In the genomic region with DNA sequence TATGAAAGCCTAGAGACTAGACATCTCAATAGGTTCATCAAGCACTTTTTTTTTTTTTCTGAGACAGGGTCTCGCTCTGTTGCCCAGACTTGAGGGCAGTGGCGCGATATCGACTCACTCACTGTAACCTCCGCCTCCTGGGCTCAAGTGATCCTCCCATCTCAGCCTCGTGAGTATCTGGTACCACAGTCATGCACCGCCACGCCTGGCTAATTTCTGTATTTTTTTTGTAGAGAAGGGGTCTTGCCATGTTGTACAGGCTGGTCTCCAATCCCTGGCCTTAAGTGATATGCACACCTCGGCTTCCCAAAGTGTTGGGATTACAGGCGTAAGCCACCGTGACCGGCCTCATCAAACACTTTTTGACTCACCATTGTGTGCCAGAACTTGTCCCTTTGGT, we compare ENCODE assay signal across 2 cellular contexts.
TF ChIP-seq lines count a peak whose summit lies in the region.

No MANE protein-coding gene starts in this region.

TF ChIP-seq in A549, 52 proteins besides CTCF, POLR2A, EP300 and RAD21:
- TF ChIP-seq EHF (CRISPR knock-in tag; IDR thresholded peaks at IDR 0.05) (no peak), NR3C1 (IDR thresholded peaks at IDR 0.05) (no peak), MAFK (IDR thresholded peaks at IDR 0.05; ENCODE audit: partially characterized antibody) (no peak), ZSCAN20 (CRISPR knock-in tag; IDR thresholded peaks at IDR 0.05) (no peak), ATOH8 (CRISPR knock-in tag; IDR thresholded peaks at IDR 0.05; ENCODE audit: low read depth) (no peak), ZNF302 (CRISPR knock-in tag; IDR thresholded peaks at IDR 0.05) (no peak), KDM5A (IDR thresholded peaks at IDR 0.05) (no peak), RNF2 (IDR thresholded peaks at IDR 0.05; ENCODE audit: borderline replicate concordance, low read depth) (no peak), ZFP36 (IDR thresholded peaks at IDR 0.05; ENCODE audit: borderline replicate concordance, partially characterized antibody) (no peak), CBX8 (IDR thresholded peaks at IDR 0.05) (no peak), HOXB13 (CRISPR knock-in tag; IDR thresholded peaks at IDR 0.05; ENCODE audit: low read depth) (no peak), POLR2AphosphoS2 (conservative IDR thresholded peaks at IDR 0.05; ENCODE audit: low read length) (no peak), PBX3 (IDR thresholded peaks at IDR 0.05) (no peak), NPAS2 (CRISPR knock-in tag; IDR thresholded peaks at IDR 0.05; ENCODE audit: borderline replicate concordance) (no peak), RCOR1 (IDR thresholded peaks at IDR 0.05; ENCODE audit: low read depth, low read length) (no peak), FOSB (CRISPR knock-in tag; IDR thresholded peaks at IDR 0.05) (no peak)

TF ChIP-seq in HepG2, 621 proteins besides CTCF, POLR2A, EP300 and RAD21:
- TF ChIP-seq ZNF121 (CRISPR knock-in tag; IDR thresholded peaks at IDR 0.05) (peak; percentile 93), ZBTB38 (CRISPR knock-in tag; IDR thresholded peaks at IDR 0.05) (peak; percentile 16; the same call in 1 of the 2 replicates), MEF2D (CRISPR knock-in tag; IDR thresholded peaks at IDR 0.05) (peak; percentile 23; the same call in 1 of the 2 replicates), ZNF891 (CRISPR knock-in tag; IDR thresholded peaks at IDR 0.05) (0 out of 2 replicates have a peak, but pooled peaks have one; percentile 51), ZMYM3 (CRISPR knock-in tag; IDR thresholded peaks at IDR 0.05) (peak; percentile 73), ZNF275 (CRISPR knock-in tag; IDR thresholded peaks at IDR 0.05; ENCODE audit: borderline replicate concordance) (no peak), PLRG1 (conservative IDR thresholded peaks at IDR 0.05) (no peak)
- TF ChIP-seq, protein P1, sequence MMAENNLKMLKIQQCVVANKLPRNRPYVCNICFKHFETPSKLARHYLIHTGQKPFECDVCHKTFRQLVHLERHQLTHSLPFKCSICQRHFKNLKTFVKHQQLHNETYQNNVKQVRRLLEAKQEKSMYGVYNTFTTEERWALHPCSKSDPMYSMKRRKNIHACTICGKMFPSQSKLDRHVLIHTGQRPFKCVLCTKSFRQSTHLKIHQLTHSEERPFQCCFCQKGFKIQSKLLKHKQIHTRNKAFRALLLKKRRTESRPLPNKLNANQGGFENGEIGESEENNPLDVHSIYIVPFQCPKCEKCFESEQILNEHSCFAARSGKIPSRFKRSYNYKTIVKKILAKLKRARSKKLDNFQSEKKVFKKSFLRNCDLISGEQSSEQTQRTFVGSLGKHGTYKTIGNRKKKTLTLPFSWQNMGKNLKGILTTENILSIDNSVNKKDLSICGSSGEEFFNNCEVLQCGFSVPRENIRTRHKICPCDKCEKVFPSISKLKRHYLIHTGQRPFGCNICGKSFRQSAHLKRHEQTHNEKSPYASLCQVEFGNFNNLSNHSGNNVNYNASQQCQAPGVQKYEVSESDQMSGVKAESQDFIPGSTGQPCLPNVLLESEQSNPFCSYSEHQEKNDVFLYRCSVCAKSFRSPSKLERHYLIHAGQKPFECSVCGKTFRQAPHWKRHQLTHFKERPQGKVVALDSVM (CRISPR knock-in tag; IDR thresholded peaks at IDR 0.05): peak; percentile 27; the same call in 1 of the 2 replicates
- TF ChIP-seq, protein P2, sequence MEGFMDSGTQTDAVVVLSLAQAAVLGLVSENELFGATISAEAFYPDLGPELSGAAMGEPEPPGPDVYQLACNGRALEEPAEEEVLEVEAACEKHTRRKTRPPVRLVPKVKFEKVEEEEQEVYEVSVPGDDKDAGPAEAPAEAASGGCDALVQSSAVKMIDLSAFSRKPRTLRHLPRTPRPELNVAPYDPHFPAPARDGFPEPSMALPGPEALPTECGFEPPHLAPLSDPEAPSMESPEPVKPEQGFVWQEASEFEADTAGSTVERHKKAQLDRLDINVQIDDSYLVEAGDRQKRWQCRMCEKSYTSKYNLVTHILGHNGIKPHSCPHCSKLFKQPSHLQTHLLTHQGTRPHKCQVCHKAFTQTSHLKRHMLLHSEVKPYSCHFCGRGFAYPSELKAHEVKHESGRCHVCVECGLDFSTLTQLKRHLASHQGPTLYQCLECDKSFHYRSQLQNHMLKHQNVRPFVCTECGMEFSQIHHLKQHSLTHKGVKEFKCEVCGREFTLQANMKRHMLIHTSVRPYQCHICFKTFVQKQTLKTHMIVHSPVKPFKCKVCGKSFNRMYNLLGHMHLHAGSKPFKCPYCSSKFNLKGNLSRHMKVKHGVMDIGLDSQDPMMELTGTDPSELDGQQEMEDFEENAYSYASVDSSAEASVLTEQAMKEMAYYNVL (CRISPR knock-in tag; IDR thresholded peaks at IDR 0.05; ENCODE audit: borderline replicate concordance): no peak
TF ChIP-seq in HepG2: peak in this region for 6.
